ENCODE assay signal across 32 cellular contexts in genomic region chr18:73777356-73778051, GRCh38.
"Had no signal": no experiment of that assay in that cellular context is flagged by ENCODE, and none has a peak within 500 bp of the region (broad histone marks: within the 10 kb centered on the region; RNA-seq: fewer than 3 reads in every experiment).

No MANE protein-coding gene starts in this region.

- H3K9me3 Mint-ChIP-seq: activated CD4-positive, alpha-beta memory T cell treated with anti-CD3 and anti-CD28 coated beads for 36 hours; activated naive CD4-positive, alpha-beta T cell treated with anti-CD3 and anti-CD28 coated beads, Interleukin-2, amount 10 ng/mL, durations not matched to agents 7 days and 5 days; activated naive CD8-positive, alpha-beta T cell treated with anti-CD3 and anti-CD28 coated beads, Interleukin-2, amount 10 ng/mL, durations not matched to agents 7 days and 5 days; activated T-helper 1 cell treated with anti-CD3 and anti-CD28 coated beads, Interleukin-12 subunit alpha, Interleukin-12 subunit beta, Interleukin-2, Interleukin-4 antibody, amounts not matched to agents 30 ng/mL and 10 ng/mL and 1 ng/mL, durations not matched to agents 14 hours and 24 hours and 36 hours; memory B cell; neural progenitor cell had no signal

- H3K79me2 ChIP-seq: parathyroid adenoma had no signal

- H3K9ac ChIP-seq: neural progenitor cell, parathyroid adenoma had no signal

- H3K27me3 Mint-ChIP-seq: activated naive CD4-positive, alpha-beta T cell treated with anti-CD3 and anti-CD28 coated beads, Interleukin-2, amount 10 ng/mL, durations not matched to agents 7 days and 5 days had no signal

- DNase-seq: activated CD4-positive, alpha-beta memory T cell treated with anti-CD3 and anti-CD28 coated beads for 36 hours; activated CD4-positive, alpha-beta T cell treated with anti-CD3 and anti-CD28 coated beads for 48 hours; activated CD8-positive, alpha-beta memory T cell treated with anti-CD3 and anti-CD28 coated beads, Interleukin-2, amount 50 U/mL, for 4 hours; activated gamma-delta T cell; activated naive CD4-positive, alpha-beta T cell treated with anti-CD3 and anti-CD28 coated beads, Interleukin-2, amount 10 ng/mL, durations not matched to agents 7 days and 5 days; activated naive CD8-positive, alpha-beta T cell treated with anti-CD3 and anti-CD28 coated beads, Interleukin-2, amount 10 ng/mL, durations not matched to agents 7 days and 5 days; activated T-cell treated with anti-CD3 and anti-CD28 coated beads, Interleukin-2, amount 50 U/mL, for 1 hour; central memory CD4-positive, alpha-beta T cell; gastrocnemius medialis; glutamatergic neuron; islet precursor cell; left colon; midbrain; natural killer cell; occipital lobe; psoas muscle; spleen; stimulated activated naive CD4-positive, alpha-beta T cell; T-helper 17 cell; T1000; tibial artery; upper lobe of right lung; WERI-Rb-1 had no signal

- H3K27me3 ChIP-seq: gastrocnemius medialis, neural progenitor cell, right atrium auricular region, spleen, suprapubic skin, tibial artery, upper lobe of right lung had no signal

- H3K36me3 ChIP-seq: gastrocnemius medialis, neural progenitor cell, right atrium auricular region, spleen, suprapubic skin, tibial artery, upper lobe of right lung, WERI-Rb-1 had no signal

- H2AFZ ChIP-seq: neural progenitor cell, parathyroid adenoma had no signal

- H3K4me3 ChIP-seq: gastrocnemius medialis, neural progenitor cell, psoas muscle, right atrium auricular region, spleen, suprapubic skin, tibial artery, upper lobe of right lung had no signal

- H3K27ac ChIP-seq: gastrocnemius medialis, neural progenitor cell, parathyroid adenoma, psoas muscle, right atrium auricular region, spleen, suprapubic skin, tibial artery, upper lobe of right lung, WERI-Rb-1 had no signal

- H3K27ac Mint-ChIP-seq: activated CD4-positive, alpha-beta memory T cell treated with anti-CD3 and anti-CD28 coated beads for 36 hours; activated naive CD4-positive, alpha-beta T cell treated with anti-CD3 and anti-CD28 coated beads, Interleukin-2, amount 10 ng/mL, durations not matched to agents 7 days and 5 days; activated naive CD8-positive, alpha-beta T cell treated with anti-CD3 and anti-CD28 coated beads, Interleukin-2, amount 10 ng/mL, durations not matched to agents 7 days and 5 days; activated T-helper 1 cell treated with anti-CD3 and anti-CD28 coated beads, Interleukin-12 subunit alpha, Interleukin-12 subunit beta, Interleukin-2, Interleukin-4 antibody, amounts not matched to agents 30 ng/mL and 10 ng/mL and 1 ng/mL, durations not matched to agents 14 hours and 24 hours and 36 hours; memory B cell; natural killer cell; neural progenitor cell; T-helper 17 cell had no signal

- H3K36me3 Mint-ChIP-seq: activated CD4-positive, alpha-beta memory T cell treated with anti-CD3 and anti-CD28 coated beads for 36 hours; activated naive CD4-positive, alpha-beta T cell treated with anti-CD3 and anti-CD28 coated beads, Interleukin-2, amount 10 ng/mL, durations not matched to agents 7 days and 5 days; activated naive CD8-positive, alpha-beta T cell treated with anti-CD3 and anti-CD28 coated beads, Interleukin-2, amount 10 ng/mL, durations not matched to agents 7 days and 5 days; memory B cell; natural killer cell; neural progenitor cell had no signal

- FAIRE-seq: endothelial cell of umbilical vein had no signal

- H3K9me3 ChIP-seq: gastrocnemius medialis, psoas muscle, right atrium auricular region, spleen, suprapubic skin, tibial artery, upper lobe of right lung had no signal

- H3K4me2 ChIP-seq: neural progenitor cell had no signal

- ATAC-seq: activated CD4-positive, CD25-positive, alpha-beta regulatory T cell treated with anti-CD3 and anti-CD28 coated beads, Interleukin-2, amount 50 U/mL, for 24 hours; esophagus mucosa; gastrocnemius medialis; left colon; natural killer cell; psoas muscle; T-helper 17 cell; upper lobe of right lung had no signal

- H3K4me1 Mint-ChIP-seq: activated naive CD4-positive, alpha-beta T cell treated with anti-CD3 and anti-CD28 coated beads, Interleukin-2, amount 10 ng/mL, durations not matched to agents 7 days and 5 days; activated naive CD8-positive, alpha-beta T cell treated with anti-CD3 and anti-CD28 coated beads, Interleukin-2, amount 10 ng/mL, durations not matched to agents 7 days and 5 days; memory B cell; natural killer cell; neural progenitor cell; T-helper 17 cell had no signal

- H3K4me3 Mint-ChIP-seq: activated CD4-positive, alpha-beta memory T cell treated with anti-CD3 and anti-CD28 coated beads for 36 hours; activated naive CD4-positive, alpha-beta T cell treated with anti-CD3 and anti-CD28 coated beads, Interleukin-2, amount 10 ng/mL, durations not matched to agents 7 days and 5 days; activated naive CD8-positive, alpha-beta T cell treated with anti-CD3 and anti-CD28 coated beads, Interleukin-2, amount 10 ng/mL, durations not matched to agents 7 days and 5 days; activated T-helper 1 cell treated with anti-CD3 and anti-CD28 coated beads, Interleukin-12 subunit alpha, Interleukin-12 subunit beta, Interleukin-2, Interleukin-4 antibody, amounts not matched to agents 30 ng/mL and 10 ng/mL and 1 ng/mL, durations not matched to agents 14 hours and 24 hours and 36 hours; memory B cell; natural killer cell; neural progenitor cell; T-helper 17 cell had no signal

- H3K4me1 ChIP-seq: gastrocnemius medialis, parathyroid adenoma, psoas muscle, right atrium auricular region, spleen, suprapubic skin, tibial artery, upper lobe of right lung had no signal
